ENCODE assay signal across 17 cellular contexts in genomic region chr3:48477959-48478480, GRCh38. TPM values are rescaled to one million over a fixed set of nuclear protein-coding genes. Genes with fewer than 3 reads are reported as not detected.
DNase-seq lines count a peak whose midpoint lies in the region; ATAC-seq and TF ChIP-seq lines count a peak whose summit lies in the region.
"Had no signal": no experiment of that assay in that cellular context is flagged by ENCODE, and none has a peak within 500 bp of the region (broad histone marks: within the 10 kb centered on the region; RNA-seq: fewer than 3 reads in every experiment).

No MANE protein-coding gene starts in this region.

- H3K4me2 ChIP-seq in DND-41 (ENCODE audit: insufficient read depth, low read length), result peak overlapping the region; percentile 55; the same call in 1 of the 2 replicates

- peaks cover 6 to 67% (median 37%) of the 10 kb centered on the region in 4 donors for H3K4me1 Mint-ChIP-seq in CD4-positive, CD25-positive, alpha-beta regulatory T cell
- H3K4me1 Mint-ChIP-seq in activated T-helper 1 cell treated with anti-CD3 and anti-CD28 coated beads, Interleukin-12 subunit alpha, Interleukin-12 subunit beta, Interleukin-2, Interleukin-4 antibody, amounts not matched to agents 30 ng/mL and 10 ng/mL and 1 ng/mL, durations not matched to agents 14 hours and 24 hours and 36 hours (ENCODE audit: low read depth), result peaks cover 54% of the 10 kb centered on the region
- H3K4me1 Mint-ChIP-seq in nephron progenitor cell, result peaks cover 24% of the 10 kb centered on the region

- H3K36me3 Mint-ChIP-seq in CD4-positive, CD25-positive, alpha-beta regulatory T cell, result peaks cover 6% of the 10 kb centered on the region
- peaks cover 14% of the 10 kb centered on the region for H3K36me3 Mint-ChIP-seq in activated T-helper 1 cell treated with anti-CD3 and anti-CD28 coated beads, Interleukin-12 subunit alpha, Interleukin-12 subunit beta, Interleukin-2, Interleukin-4 antibody, amounts not matched to agents 30 ng/mL and 10 ng/mL and 1 ng/mL, durations not matched to agents 14 hours and 24 hours and 36 hours (ENCODE audit: low read depth)
- H3K36me3 Mint-ChIP-seq in nephron progenitor cell (ENCODE audit: low read depth), result peaks cover 5% of the 10 kb centered on the region
- H3K36me3 Mint-ChIP-seq: WTC11 had no signal

- H3K79me2 ChIP-seq in DND-41 (ENCODE audit: insufficient read depth, low read length), result no peaks in the 10 kb centered on the region

- H3K4me3 Mint-ChIP-seq in CD4-positive, CD25-positive, alpha-beta regulatory T cell, result peak overlapping the region; percentile 91 to 94 (median 92)
- peak overlapping the region; percentile 78 for H3K4me3 Mint-ChIP-seq in activated T-helper 1 cell treated with anti-CD3 and anti-CD28 coated beads, Interleukin-12 subunit alpha, Interleukin-12 subunit beta, Interleukin-2, Interleukin-4 antibody, amounts not matched to agents 30 ng/mL and 10 ng/mL and 1 ng/mL, durations not matched to agents 14 hours and 24 hours and 36 hours
- no peak overlapping the region for H3K4me3 Mint-ChIP-seq in nephron progenitor cell
- H3K4me3 Mint-ChIP-seq: WTC11 had no signal

- H3K4me1 ChIP-seq in CD4-positive, CD25-positive, alpha-beta regulatory T cell (ENCODE audit: control insufficient read depth, insufficient read depth, low read length, poor library complexity, severe bottlenecking), result peaks cover 60% of the 10 kb centered on the region
- peaks cover 34% of the 10 kb centered on the region for H3K4me1 ChIP-seq in DND-41 (ENCODE audit: insufficient read depth, low read length)

- H3K9me3 ChIP-seq in CD4-positive, CD25-positive, alpha-beta regulatory T cell (ENCODE audit: control insufficient read depth in 2 of 2, low read length in 2 of 2), result no peaks in the 10 kb centered on the region
- no peaks in the 10 kb centered on the region for H3K9me3 ChIP-seq in DND-41 (ENCODE audit: insufficient read depth, low read length, severe bottlenecking)
- H3K9me3 ChIP-seq: gastroesophageal sphincter had no signal

- TF ChIP-seq CTCF in DND-41 (IDR thresholded peaks at IDR 0.05; ENCODE audit: borderline replicate concordance, extremely low read depth, low read length, poor library complexity, severe bottlenecking) (no peak), nephron progenitor cell (IDR thresholded peaks at IDR 0.05) (no peak)

- peak overlapping the region; percentile 77 for H3K27ac ChIP-seq in CD4-positive, CD25-positive, alpha-beta regulatory T cell (ENCODE audit: insufficient read depth, low read length, poor library complexity, severe bottlenecking)
- no peak overlapping the region for H3K27ac ChIP-seq in DND-41 (ENCODE audit: low read length)
- H3K27ac ChIP-seq: cardiac muscle cell, SK-N-MC had no signal

- H2AFZ ChIP-seq in DND-41 (ENCODE audit: low read depth, low read length), result no peak overlapping the region

- H3K27me3 Mint-ChIP-seq in CD4-positive, CD25-positive, alpha-beta regulatory T cell, result no peaks in the 10 kb centered on the region
- no peaks in the 10 kb centered on the region for H3K27me3 Mint-ChIP-seq in activated T-helper 1 cell treated with anti-CD3 and anti-CD28 coated beads, Interleukin-12 subunit alpha, Interleukin-12 subunit beta, Interleukin-2, Interleukin-4 antibody, amounts not matched to agents 30 ng/mL and 10 ng/mL and 1 ng/mL, durations not matched to agents 14 hours and 24 hours and 36 hours (ENCODE audit: insufficient read depth)
- H3K27me3 Mint-ChIP-seq in nephron progenitor cell (ENCODE audit: low read depth, poor library complexity), result no peaks in the 10 kb centered on the region

- H3K27me3 ChIP-seq in CD4-positive, CD25-positive, alpha-beta regulatory T cell (ENCODE audit: control insufficient read depth, insufficient read depth, low read length), result no peaks in the 10 kb centered on the region
- no peaks in the 10 kb centered on the region for H3K27me3 ChIP-seq in DND-41 (ENCODE audit: insufficient read depth, low read length, poor library complexity)
- H3K27me3 ChIP-seq: cardiac muscle cell, gastroesophageal sphincter had no signal

- H3K9ac ChIP-seq in DND-41 (ENCODE audit: low read depth, low read length), result no peak overlapping the region

- peak overlapping the region; percentile 93 to 100 (median 99) for H3K27ac Mint-ChIP-seq in CD4-positive, CD25-positive, alpha-beta regulatory T cell
- peak overlapping the region; percentile 92 for H3K27ac Mint-ChIP-seq in activated T-helper 1 cell treated with anti-CD3 and anti-CD28 coated beads, Interleukin-12 subunit alpha, Interleukin-12 subunit beta, Interleukin-2, Interleukin-4 antibody, amounts not matched to agents 30 ng/mL and 10 ng/mL and 1 ng/mL, durations not matched to agents 14 hours and 24 hours and 36 hours
- H3K27ac Mint-ChIP-seq in nephron progenitor cell, result peak overlapping the region; percentile 89
- H3K27ac Mint-ChIP-seq: WTC11 had no signal

- H3K36me3 ChIP-seq in CD4-positive, CD25-positive, alpha-beta regulatory T cell (ENCODE audit: control insufficient read depth, insufficient read depth, low read length), result peaks cover 8% of the 10 kb centered on the region
- H3K36me3 ChIP-seq in DND-41 (ENCODE audit: insufficient read depth, low read length), result no peaks in the 10 kb centered on the region
- H3K36me3 ChIP-seq: cardiac muscle cell had no signal

- H3K9me3 Mint-ChIP-seq in CD4-positive, CD25-positive, alpha-beta regulatory T cell, result peaks cover 0 to 3% (median 0%) of the 10 kb centered on the region in 7 donors
- no peaks in the 10 kb centered on the region for H3K9me3 Mint-ChIP-seq in activated T-helper 1 cell treated with anti-CD3 and anti-CD28 coated beads, Interleukin-12 subunit alpha, Interleukin-12 subunit beta, Interleukin-2, Interleukin-4 antibody, amounts not matched to agents 30 ng/mL and 10 ng/mL and 1 ng/mL, durations not matched to agents 14 hours and 24 hours and 36 hours
- no peaks in the 10 kb centered on the region for H3K9me3 Mint-ChIP-seq in nephron progenitor cell
- H3K9me3 Mint-ChIP-seq: WTC11 had no signal

- peak overlapping the region; percentile 84 for H3K4me3 ChIP-seq in CD4-positive, CD25-positive, alpha-beta regulatory T cell (ENCODE audit: low read depth, low read length)
- no peak overlapping the region for H3K4me3 ChIP-seq in DND-41 (ENCODE audit: low read depth in 1 of 2, low read length in 2 of 2)
- H3K4me3 ChIP-seq: cardiac muscle cell, gastroesophageal sphincter, SK-N-MC had no signal

- intact Hi-C loops in activated T-helper 1 cell treated with anti-CD3 and anti-CD28 coated beads, Interleukin-12 subunit alpha, Interleukin-12 subunit beta, Interleukin-2, Interleukin-4 antibody, amounts not matched to agents 30 ng/mL and 10 ng/mL and 1 ng/mL, durations not matched to agents 14 hours and 24 hours and 36 hours (cut with micrococcal nuclease), result loop anchor here (10.0 kb wide), 2 partner anchors 417 to 693 kb away; partner anchors contain the start of genes SLC25A20 and SMARCC1

- H4K20me1 ChIP-seq in DND-41 (ENCODE audit: insufficient read depth, low read length), result peaks cover 18% of the 10 kb centered on the region

- no peak for DNase-seq in CD4-positive, CD25-positive, alpha-beta regulatory T cell
- DNase-seq in DND-41, result no peak
- no peak for DNase-seq in activated T-helper 1 cell treated with anti-CD3 and anti-CD28 coated beads, Interleukin-12 subunit alpha, Interleukin-12 subunit beta, Interleukin-2, Interleukin-4 antibody, amounts not matched to agents 30 ng/mL and 10 ng/mL and 1 ng/mL, durations not matched to agents 14 hours and 24 hours and 36 hours (ENCODE audit: low spot score)
- DNase-seq in nephron progenitor cell, result no peak
- DNase-seq: activated gamma-delta T cell; GF-D8; HCEC 1CT; NCI-H1048; NCI-H2171 treated with DMSO at 0.1 percent for 48 hours; stimulated activated CD4-positive, alpha-beta T cell treated with anti-CD3 and anti-CD28 coated beads, Interleukin-2, amount 100 ng/mL, for 48 hours had no signal

- ATAC-seq in CD4-positive, CD25-positive, alpha-beta regulatory T cell (ENCODE audit: low read depth in 2 of 2), result no peak
- no peak for ATAC-seq in DND-41 (ENCODE audit: insufficient read depth, low read depth)
- no peak for ATAC-seq in HG03571 (IDR thresholded peaks at IDR 0.05; ENCODE audit: unreplicated experiment)
- ATAC-seq in HG03469 (IDR thresholded peaks at IDR 0.05; ENCODE audit: unreplicated experiment), result no peak
- ATAC-seq in HG03095 (IDR thresholded peaks at IDR 0.05; ENCODE audit: unreplicated experiment), result no peak
- ATAC-seq: gastroesophageal sphincter, WTC11 had no signal

RNA-seq across cellular contexts. Expression of gene SHISA5, which starts 26.0 kb away (rescaled TPM):
- total RNA-seq in CD4-positive, CD25-positive, alpha-beta regulatory T cell, result 197 TPM
- polyA plus RNA-seq in CD4-positive, CD25-positive, alpha-beta regulatory T cell, result 100 to 1,000 TPM; 415 to 598 (median 440) TPM
- 90.1 and 92.5 TPM in 2 replicates for total RNA-seq in activated T-helper 1 cell treated with anti-CD3 and anti-CD28 coated beads, Interleukin-12 subunit alpha, Interleukin-12 subunit beta, Interleukin-2, Interleukin-4 antibody, amounts not matched to agents 30 ng/mL and 10 ng/mL and 1 ng/mL, durations not matched to agents 14 hours and 24 hours and 36 hours

RNA-seq across cellular contexts. Expression of gene ATRIP, which starts 31.5 kb away (rescaled TPM):
- total RNA-seq in CD4-positive, CD25-positive, alpha-beta regulatory T cell, result 11.5 TPM
- 10 to 100 TPM in 3 of 4 donors, 1 to 10 TPM in 1; 9.6 to 14.7 (median 13.3) TPM for polyA plus RNA-seq in CD4-positive, CD25-positive, alpha-beta regulatory T cell
- total RNA-seq in activated T-helper 1 cell treated with anti-CD3 and anti-CD28 coated beads, Interleukin-12 subunit alpha, Interleukin-12 subunit beta, Interleukin-2, Interleukin-4 antibody, amounts not matched to agents 30 ng/mL and 10 ng/mL and 1 ng/mL, durations not matched to agents 14 hours and 24 hours and 36 hours, result 16.5 and 20.5 TPM in 2 replicates

RNA-seq across cellular contexts. Expression of gene TMA7, which starts 38.0 kb away (rescaled TPM):
- total RNA-seq in CD4-positive, CD25-positive, alpha-beta regulatory T cell, result 248 TPM
- polyA plus RNA-seq in CD4-positive, CD25-positive, alpha-beta regulatory T cell, result 100 to 1,000 TPM; 664 to 743 (median 695) TPM
- total RNA-seq in activated T-helper 1 cell treated with anti-CD3 and anti-CD28 coated beads, Interleukin-12 subunit alpha, Interleukin-12 subunit beta, Interleukin-2, Interleukin-4 antibody, amounts not matched to agents 30 ng/mL and 10 ng/mL and 1 ng/mL, durations not matched to agents 14 hours and 24 hours and 36 hours, result 262 and 266 TPM in 2 replicates

RNA-seq across cellular contexts. Expression of gene CCDC51, which starts 38.1 kb away (rescaled TPM):
- 4.6 TPM for total RNA-seq in CD4-positive, CD25-positive, alpha-beta regulatory T cell
- polyA plus RNA-seq in CD4-positive, CD25-positive, alpha-beta regulatory T cell, result 10 to 100 TPM in 1 of 4 donors, 1 to 10 TPM in 3; 7.1 to 13.7 (median 9.1) TPM
- total RNA-seq in activated T-helper 1 cell treated with anti-CD3 and anti-CD28 coated beads, Interleukin-12 subunit alpha, Interleukin-12 subunit beta, Interleukin-2, Interleukin-4 antibody, amounts not matched to agents 30 ng/mL and 10 ng/mL and 1 ng/mL, durations not matched to agents 14 hours and 24 hours and 36 hours, result 26.0 and 26.3 TPM in 2 replicates

RNA-seq across cellular contexts. Expression of gene PLXNB1, which starts 48.1 kb away (rescaled TPM):
- 5.2 TPM for total RNA-seq in CD4-positive, CD25-positive, alpha-beta regulatory T cell
- polyA plus RNA-seq in CD4-positive, CD25-positive, alpha-beta regulatory T cell, result under 1 TPM in 1 of 4 donors, not detected in 3; 0.07 TPM
- 5.7 and 7.0 TPM in 2 replicates for total RNA-seq in activated T-helper 1 cell treated with anti-CD3 and anti-CD28 coated beads, Interleukin-12 subunit alpha, Interleukin-12 subunit beta, Interleukin-2, Interleukin-4 antibody, amounts not matched to agents 30 ng/mL and 10 ng/mL and 1 ng/mL, durations not matched to agents 14 hours and 24 hours and 36 hours
